8 cellular contexts compared by ENCODE assay signal in the genomic region with DNA sequence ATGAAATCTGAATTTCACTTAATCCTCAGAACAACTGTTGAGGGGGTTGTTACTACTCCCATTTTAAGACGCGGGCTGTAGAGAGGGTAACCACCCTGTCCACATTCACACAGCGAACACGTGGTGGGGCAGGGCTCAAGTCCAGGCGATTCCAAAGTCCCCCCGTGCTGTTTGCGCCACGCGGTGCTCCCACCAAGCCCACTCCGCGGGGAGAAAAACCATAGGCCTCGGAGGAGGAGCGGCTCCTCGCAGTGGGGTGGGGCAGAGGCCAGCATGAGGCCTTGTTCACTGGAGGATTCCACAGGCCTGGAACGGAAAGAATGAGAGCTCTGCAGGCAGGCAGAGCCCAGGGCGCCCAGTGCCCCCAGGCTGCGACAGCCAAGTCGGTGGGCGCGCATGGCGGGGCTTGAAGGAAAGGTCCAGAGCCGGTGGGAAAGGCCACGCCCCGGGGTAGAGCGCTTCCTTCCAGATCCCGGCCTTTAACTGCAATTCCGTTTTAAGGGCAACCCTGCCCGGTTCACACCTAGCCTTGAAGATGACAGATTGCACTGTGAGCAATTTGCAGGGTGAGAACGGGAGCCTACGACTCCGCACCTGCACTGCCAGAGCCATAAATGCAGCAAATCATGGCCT.
DNase-seq lines count a peak whose midpoint lies in the region; ATAC-seq, FAIRE-seq and TF ChIP-seq lines count a peak whose summit lies in the region.

No MANE protein-coding gene starts in this region.

- H4K20me1 ChIP-seq in astrocyte (ENCODE audit: insufficient read depth, low read length), result no peaks in the 10 kb centered on the region

- H3K36me3 ChIP-seq in astrocyte (ENCODE audit: insufficient read depth, low read length) (no peaks in the 10 kb centered on the region), iPS-20b (ENCODE audit: insufficient read depth, low read depth, low read length) (no peaks in the 10 kb centered on the region)

- peak; percentile 13 for ATAC-seq in GM21381 (IDR thresholded peaks at IDR 0.05; ENCODE audit: unreplicated experiment)

- H3K9me3 Mint-ChIP-seq in CD14-positive monocyte, result no peaks in the 10 kb centered on the region
- peaks cover 2% of the 10 kb centered on the region for H3K9me3 Mint-ChIP-seq in astrocyte (ENCODE audit: unreplicated experiment)

- intact Hi-C loops in CD14-positive monocyte (cut with micrococcal nuclease), result loop anchor here (1.0 to 10.0 kb wide), 8 partner anchors 14 to 566 kb away; no protein-coding TSS in a partner anchor

- peak overlapping the region; percentile 79 to 92 for H3K4me3 Mint-ChIP-seq in CD14-positive monocyte
- peak overlapping the region; percentile 69 for H3K4me3 Mint-ChIP-seq in astrocyte (ENCODE audit: unreplicated experiment)

- DNase-seq in CD14-positive monocyte (ENCODE audit: low spot score), result no peak
- DNase-seq in Kasumi-1 (lab: John Stamatoyannopoulos, UW), result peak; percentile 52 to 61
- peak; percentile 9 for DNase-seq in T follicular helper cell (ENCODE audit: low read depth)
- DNase-seq in astrocyte (ENCODE audit: low read depth), result peak; percentile 40
- DNase-seq in stimulated activated CD4-positive, alpha-beta T cell treated with anti-CD3 and anti-CD28 coated beads, Interleukin-15, amount 100 ng/mL, for 24 hours, result peak; percentile 53
- DNase-seq in HTR-8/SVneo (ENCODE audit: insufficient read length, low spot score), result no peak

- H3K27me3 ChIP-seq in astrocyte (ENCODE audit: insufficient read depth, low read length) (no peaks in the 10 kb centered on the region), iPS-20b (ENCODE audit: insufficient read depth, low read length) (no peaks in the 10 kb centered on the region)

- H3K4me1 Mint-ChIP-seq in CD14-positive monocyte, result peaks cover 56% of the 10 kb centered on the region
- peaks cover 49% of the 10 kb centered on the region for H3K4me1 Mint-ChIP-seq in astrocyte (ENCODE audit: low read depth, unreplicated experiment)

- peaks cover 0 to 4% (median 0%) of the 10 kb centered on the region in 3 donors for H3K27me3 Mint-ChIP-seq in CD14-positive monocyte (ENCODE audit: low read depth in 3 of 3)
- no peaks in the 10 kb centered on the region for H3K27me3 Mint-ChIP-seq in astrocyte (ENCODE audit: low read depth, unreplicated experiment)

- no peaks in the 10 kb centered on the region for H3K9me3 ChIP-seq in astrocyte (ENCODE audit: insufficient read depth, low read depth, low read length)
- no peaks in the 10 kb centered on the region for H3K9me3 ChIP-seq in iPS-20b (ENCODE audit: insufficient read depth, low read depth, low read length)

- no peaks in the 10 kb centered on the region for H3K79me2 ChIP-seq in astrocyte (ENCODE audit: insufficient read depth, low read length)

- peak overlapping the region; percentile 73 for H2AFZ ChIP-seq in astrocyte (ENCODE audit: low read depth, low read length)

- H3K36me3 Mint-ChIP-seq in CD14-positive monocyte (no peaks in the 10 kb centered on the region), astrocyte (ENCODE audit: low read depth, unreplicated experiment) (no peaks in the 10 kb centered on the region)

- FAIRE-seq in astrocyte (lab: Jason Lieb, UNC) (no peak), HTR-8/SVneo (lab: Jason Lieb, UNC) (no peak)

- H3K27ac ChIP-seq in astrocyte (ENCODE audit: low read depth, low read length) (peak overlapping the region; percentile 90), iPS-20b (ENCODE audit: low read length) (peak overlapping the region; percentile 73)

- no peak overlapping the region for H3K4me3 ChIP-seq in astrocyte (ENCODE audit: insufficient read depth, low read depth, low read length)
- H3K4me3 ChIP-seq in iPS-20b (ENCODE audit: low read length), result peak overlapping the region; percentile 63

- TF ChIP-seq CTCF in CD14-positive monocyte (IDR thresholded peaks at IDR 0.05), result no peak
- no peak for TF ChIP-seq CTCF in astrocyte (IDR thresholded peaks at IDR 0.05; ENCODE audit: insufficient read depth, low read depth, low read length)

- H3K27ac Mint-ChIP-seq in CD14-positive monocyte (peak overlapping the region; percentile 95 to 99 (median 98)), astrocyte (ENCODE audit: unreplicated experiment) (peak overlapping the region; percentile 99)

- H3K4me2 ChIP-seq in astrocyte (ENCODE audit: low read length), result peak overlapping the region; percentile 79

- H3K9ac ChIP-seq in astrocyte (ENCODE audit: low read length) (peak overlapping the region; percentile 65), iPS-20b (ENCODE audit: low read depth, low read length) (peak overlapping the region; percentile 81)

- peaks cover 42% of the 10 kb centered on the region for H3K4me1 ChIP-seq in astrocyte (ENCODE audit: insufficient read depth, low read length)
- peaks cover 32% of the 10 kb centered on the region; the same call in 1 of the 2 replicates for H3K4me1 ChIP-seq in iPS-20b (ENCODE audit: insufficient read depth, low read length)

Comparison
In these comparisons a context has a peak if more than half of its experiments do, and no peak if none do; other contexts are left out.
1. DNase-seq: peak in Kasumi-1 (2 of 2), T follicular helper cell (single experiment), astrocyte (single experiment) and stimulated activated CD4-positive, alpha-beta T cell treated with anti-CD3 and anti-CD28 coated beads, Interleukin-15, amount 100 ng/mL, for 24 hours (single experiment); none in CD14-positive monocyte (single experiment) and HTR-8/SVneo (single experiment).